Comparison of ENCODE assay signal across 15 cellular contexts in the genomic region with DNA sequence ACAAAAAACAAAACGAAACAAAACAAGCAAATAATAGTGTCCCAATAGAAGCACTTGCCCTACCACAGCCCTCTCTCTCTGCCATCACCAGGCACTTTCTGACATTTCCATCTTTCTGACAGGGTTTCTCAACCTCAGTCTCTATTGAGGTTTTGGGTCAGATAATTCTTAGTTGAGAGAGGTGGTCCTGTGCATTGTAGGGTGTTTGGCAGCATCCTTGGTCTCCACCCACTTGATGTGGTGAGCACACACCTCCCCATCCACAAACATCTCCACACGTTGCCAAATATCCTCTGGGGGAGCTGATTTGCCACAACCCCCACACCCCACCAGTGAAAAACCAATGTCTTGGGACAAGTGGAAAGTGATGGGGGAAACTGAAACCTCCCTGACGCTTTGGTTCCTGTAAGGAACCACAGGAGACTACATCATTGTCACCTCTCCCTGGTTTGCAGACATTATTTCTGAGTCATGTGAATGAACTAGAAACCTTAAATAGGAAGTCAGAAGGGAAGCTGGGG.
DNase-seq lines count a peak whose midpoint lies in the region; ATAC-seq, FAIRE-seq and TF ChIP-seq lines count a peak whose summit lies in the region.
"Had no signal": no experiment of that assay in that cellular context is flagged by ENCODE, and none has a peak within 500 bp of the region (broad histone marks: within the 10 kb centered on the region; RNA-seq: fewer than 3 reads in every experiment).

No MANE protein-coding gene starts in this region.

- H3K27ac Mint-ChIP-seq in activated naive CD4-positive, alpha-beta T cell treated with anti-CD3 and anti-CD28 coated beads, Interleukin-2, amount 50 U/mL, for 24 hours, result no peak overlapping the region
- peak overlapping the region; percentile 22 for H3K27ac Mint-ChIP-seq in stimulated activated naive B cell treated with anti-CD40 and anti-IgM and Interleukin-4, amounts not matched to agents 10 μg/mL and 1 μg/mL and 100 μg/mL, for 72 hours
- H3K27ac Mint-ChIP-seq in mesothelial cell of epicardium, result no peak overlapping the region
- H3K27ac Mint-ChIP-seq: activated naive CD8-positive, alpha-beta T cell had no signal

- no peaks in the 10 kb centered on the region for H3K27me3 Mint-ChIP-seq in activated naive CD4-positive, alpha-beta T cell treated with anti-CD3 and anti-CD28 coated beads, Interleukin-2, amount 50 U/mL, for 24 hours
- H3K27me3 Mint-ChIP-seq in stimulated activated naive B cell treated with anti-CD40 and anti-IgM and Interleukin-4, amounts not matched to agents 10 μg/mL and 1 μg/mL and 100 μg/mL, for 72 hours, result no peaks in the 10 kb centered on the region
- H3K27me3 Mint-ChIP-seq in mesothelial cell of epicardium (ENCODE audit: low read depth), result no peaks in the 10 kb centered on the region
- H3K27me3 Mint-ChIP-seq: activated naive CD8-positive, alpha-beta T cell had no signal

- no peaks in the 10 kb centered on the region for H3K9me3 Mint-ChIP-seq in activated naive CD4-positive, alpha-beta T cell treated with anti-CD3 and anti-CD28 coated beads, Interleukin-2, amount 50 U/mL, for 24 hours
- H3K9me3 Mint-ChIP-seq in stimulated activated naive B cell treated with anti-CD40 and anti-IgM and Interleukin-4, amounts not matched to agents 10 μg/mL and 1 μg/mL and 100 μg/mL, for 72 hours, result peaks cover 0 to 4% of the 10 kb centered on the region in 2 donors
- H3K9me3 Mint-ChIP-seq in mesothelial cell of epicardium, result peaks cover 4% of the 10 kb centered on the region

- FAIRE-seq in RCC 7860 (lab: Jason Lieb, UNC), result no peak

- H3K4me1 Mint-ChIP-seq in activated naive CD4-positive, alpha-beta T cell treated with anti-CD3 and anti-CD28 coated beads, Interleukin-2, amount 50 U/mL, for 24 hours, result peaks cover 67% of the 10 kb centered on the region
- H3K4me1 Mint-ChIP-seq in stimulated activated naive B cell treated with anti-CD40 and anti-IgM and Interleukin-4, amounts not matched to agents 10 μg/mL and 1 μg/mL and 100 μg/mL, for 72 hours, result peaks cover 11 to 18% of the 10 kb centered on the region in 2 donors
- H3K4me1 Mint-ChIP-seq in mesothelial cell of epicardium, result peaks cover 22% of the 10 kb centered on the region

- ATAC-seq in stimulated activated naive B cell treated with anti-CD40 and anti-IgM and Interleukin-4, amounts not matched to agents 10 μg/mL and 1 μg/mL and 100 μg/mL, for 72 hours (replicated peaks), result peak; percentile 92 to 93
- ATAC-seq: lower lobe of right lung had no signal

- DNase-seq in activated gamma-delta T cell treated with Interleukin-2 at 50 U/mL for 16 hours, result peak; percentile 28
- DNase-seq in activated gamma-delta T cell (lab: John Stamatoyannopoulos, UW), result no peak
- DNase-seq in NOMO-1 treated with DMSO at 0.1 percent for 48 hours (lab: John Stamatoyannopoulos, UW; ENCODE audit: unreplicated experiment), result peak; percentile 86
- DNase-seq in stimulated activated naive B cell treated with anti-CD40 and anti-IgM and Interleukin-4, amounts not matched to agents 10 μg/mL and 1 μg/mL and 100 μg/mL, for 72 hours, result peak; percentile 35
- no peak for DNase-seq in inferior parietal cortex (ENCODE audit: extremely low spot score)
- no peak for DNase-seq in RCC 7860 (ENCODE audit: low spot score)
- DNase-seq in mesothelial cell of epicardium (ENCODE audit: low spot score in 2 of 2, unreplicated experiment in 2 of 2), result no peak
- DNase-seq: erythroblast, hypothalamus, lower lobe of right lung, NCI-H446 treated with DMSO at 0.1 percent for 48 hours, T1000, uterus had no signal

- H3K4me3 Mint-ChIP-seq in activated naive CD4-positive, alpha-beta T cell treated with anti-CD3 and anti-CD28 coated beads, Interleukin-2, amount 50 U/mL, for 24 hours, result peak overlapping the region; percentile 54
- no peak overlapping the region for H3K4me3 Mint-ChIP-seq in stimulated activated naive B cell treated with anti-CD40 and anti-IgM and Interleukin-4, amounts not matched to agents 10 μg/mL and 1 μg/mL and 100 μg/mL, for 72 hours
- H3K4me3 Mint-ChIP-seq in mesothelial cell of epicardium, result no peak overlapping the region
- H3K4me3 Mint-ChIP-seq: activated naive CD8-positive, alpha-beta T cell had no signal

- TF ChIP-seq CTCF in mesothelial cell of epicardium (IDR thresholded peaks at IDR 0.05; ENCODE audit: unreplicated experiment), result no peak

- peaks cover 41% of the 10 kb centered on the region for H3K36me3 Mint-ChIP-seq in activated naive CD4-positive, alpha-beta T cell treated with anti-CD3 and anti-CD28 coated beads, Interleukin-2, amount 50 U/mL, for 24 hours
- H3K36me3 Mint-ChIP-seq in stimulated activated naive B cell treated with anti-CD40 and anti-IgM and Interleukin-4, amounts not matched to agents 10 μg/mL and 1 μg/mL and 100 μg/mL, for 72 hours, result peaks cover 0 to 3% of the 10 kb centered on the region in 2 donors
- H3K36me3 Mint-ChIP-seq in mesothelial cell of epicardium, result no peaks in the 10 kb centered on the region

Comparison
In these comparisons a context has a peak if more than half of its experiments do, and no peak if none do; other contexts are left out.
1. DNase-seq: peak in activated gamma-delta T cell treated with Interleukin-2 at 50 U/mL for 16 hours (single experiment), NOMO-1 treated with DMSO at 0.1 percent for 48 hours (single experiment) and stimulated activated naive B cell treated with anti-CD40 and anti-IgM and Interleukin-4, amounts not matched to agents 10 μg/mL and 1 μg/mL and 100 μg/mL, for 72 hours (single experiment); none in activated gamma-delta T cell (single experiment), inferior parietal cortex (single experiment), RCC 7860 (single experiment) and mesothelial cell of epicardium (0 of 2).